Comparison of ENCODE assay signal across 13 cellular contexts in the genomic region with DNA sequence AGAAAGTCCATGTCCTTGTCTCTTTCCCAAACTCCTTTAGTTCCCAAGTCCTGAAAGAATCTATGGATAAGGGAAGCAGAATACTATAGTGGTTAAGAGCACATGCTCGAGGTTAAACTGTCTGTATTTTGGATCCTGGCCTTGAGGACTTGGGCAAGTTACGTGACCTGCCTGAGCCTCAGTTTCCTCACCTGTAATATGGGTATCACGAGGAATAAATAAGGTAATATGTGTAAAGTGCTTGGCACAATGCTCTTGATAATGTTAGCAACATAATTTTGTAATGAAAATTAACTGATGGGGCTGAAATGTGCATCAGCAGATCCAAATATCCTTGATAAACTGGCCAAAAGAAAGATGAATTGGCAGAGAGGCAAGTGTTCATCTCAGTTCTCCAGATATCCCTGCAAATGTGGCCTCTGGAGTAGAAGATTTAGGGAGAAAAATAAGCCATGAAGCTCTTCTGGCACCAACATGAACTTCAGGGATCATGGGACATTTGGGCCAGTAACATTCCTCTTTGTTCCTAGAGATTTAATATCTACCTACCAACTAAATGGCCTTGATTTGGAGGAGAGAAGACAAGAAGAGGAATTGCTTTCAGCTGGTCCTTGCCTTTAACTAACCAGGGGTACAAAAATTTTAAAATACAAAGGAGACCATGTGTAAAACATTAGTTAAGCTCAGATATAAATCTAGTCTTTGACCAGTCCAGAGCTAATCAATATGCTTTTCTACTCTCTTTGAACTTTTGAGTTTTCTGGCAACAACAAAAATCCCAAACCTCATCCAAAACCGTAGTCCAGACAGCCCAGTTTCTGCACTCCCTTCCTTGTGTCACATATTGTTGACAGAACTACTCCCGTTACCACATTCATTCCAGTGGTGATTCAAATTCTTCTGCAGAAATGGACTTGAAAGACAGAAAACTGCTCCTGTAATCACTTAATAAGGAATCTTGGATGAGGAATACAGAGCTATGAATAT. TPM values are rescaled to one million over a fixed set of nuclear protein-coding genes. Genes with fewer than 3 reads are reported as not detected.
DNase-seq lines count a peak whose midpoint lies in the region; ATAC-seq lines count a peak whose summit lies in the region.
"Had no signal": no experiment of that assay in that cellular context is flagged by ENCODE, and none has a peak within 500 bp of the region (broad histone marks: within the 10 kb centered on the region; RNA-seq: fewer than 3 reads in every experiment).

No MANE protein-coding gene starts in this region.

- ATAC-seq in left lobe of liver: peak; percentile 90
- ATAC-seq: stimulated activated naive CD8-positive, alpha-beta T cell treated with anti-CD3 and anti-CD28 coated beads, Interleukin-15, Interleukin-2, amounts not matched to agents 100 U/mL and 50 U/mL, for 24 hours had no signal

- H3K27ac ChIP-seq in subcutaneous abdominal adipose tissue (ENCODE audit: low read depth, low read length): peak overlapping the region; percentile 45

- no peaks in the 10 kb centered on the region for H3K36me3 ChIP-seq in subcutaneous abdominal adipose tissue (ENCODE audit: control insufficient read depth in 5 of 5, insufficient read depth in 5 of 5, low read length in 5 of 5)
- H3K36me3 ChIP-seq: MG63 had no signal

- peaks cover 4 to 28% (median 28%) of the 10 kb centered on the region in 5 donors for H3K4me1 ChIP-seq in subcutaneous abdominal adipose tissue (ENCODE audit: control insufficient read depth in 5 of 5, insufficient read depth in 5 of 5, low read length in 5 of 5)

- H3K27me3 ChIP-seq in subcutaneous abdominal adipose tissue (ENCODE audit: control insufficient read depth in 5 of 5, insufficient read depth in 4 of 5, low read length in 5 of 5): no peaks in the 10 kb centered on the region
- H3K27me3 ChIP-seq: MG63 had no signal

- H3K9ac ChIP-seq in subcutaneous abdominal adipose tissue (ENCODE audit: low read length in 5 of 5): peak overlapping the region in 2 of 5 donors; percentile 13 to 30

- peak; percentile 24 for DNase-seq in HCEC 1CT
- DNase-seq in astrocyte of the hippocampus (ENCODE audit: low read depth, low spot score): peak; percentile 89
- DNase-seq in left lobe of liver (ENCODE audit: low spot score): peak; percentile 61
- no peak for DNase-seq in NCI-H1048 (lab: John Stamatoyannopoulos, UW)
- no peak for DNase-seq in AML-193 (lab: John Stamatoyannopoulos, UW)
- DNase-seq in GOT3 (lab: John Stamatoyannopoulos, UW): no peak
- DNase-seq: activated CD8-positive, alpha-beta memory T cell treated with anti-CD3 and anti-CD28 coated beads, Interleukin-2, amount 50 U/mL, for 4 hours; H7; MG63; NCI-H2171 treated with DMSO at 0.1 percent for 48 hours; stimulated activated naive CD8-positive, alpha-beta T cell treated with anti-CD3 and anti-CD28 coated beads, Interleukin-15, Interleukin-2, amounts not matched to agents 100 U/mL and 50 U/mL, for 24 hours had no signal

- H3K4me3 ChIP-seq in subcutaneous abdominal adipose tissue (ENCODE audit: low read depth in 1 of 5, low read length in 5 of 5): no peak overlapping the region
- H3K4me3 ChIP-seq: coronary artery, MG63 had no signal

- H3K9me3 ChIP-seq in subcutaneous abdominal adipose tissue (ENCODE audit: control insufficient read depth in 5 of 5, low read length in 5 of 5): no peaks in the 10 kb centered on the region
- H3K9me3 ChIP-seq: MG63 had no signal

RNA-seq across cellular contexts. Expression of a gene that starts 52.7 kb away (rescaled TPM):
- total RNA-seq in left lobe of liver: 30.4 TPM

Comparison
In these comparisons a context has a peak if more than half of its experiments do, and no peak if none do; other contexts are left out.
1. DNase-seq: peak in HCEC 1CT (single experiment), astrocyte of the hippocampus (single experiment) and left lobe of liver (single experiment); none in NCI-H1048 (single experiment), AML-193 (0 of 2) and GOT3 (single experiment).